ENCODE assay signal across 1 cellular context in the genomic region with DNA sequence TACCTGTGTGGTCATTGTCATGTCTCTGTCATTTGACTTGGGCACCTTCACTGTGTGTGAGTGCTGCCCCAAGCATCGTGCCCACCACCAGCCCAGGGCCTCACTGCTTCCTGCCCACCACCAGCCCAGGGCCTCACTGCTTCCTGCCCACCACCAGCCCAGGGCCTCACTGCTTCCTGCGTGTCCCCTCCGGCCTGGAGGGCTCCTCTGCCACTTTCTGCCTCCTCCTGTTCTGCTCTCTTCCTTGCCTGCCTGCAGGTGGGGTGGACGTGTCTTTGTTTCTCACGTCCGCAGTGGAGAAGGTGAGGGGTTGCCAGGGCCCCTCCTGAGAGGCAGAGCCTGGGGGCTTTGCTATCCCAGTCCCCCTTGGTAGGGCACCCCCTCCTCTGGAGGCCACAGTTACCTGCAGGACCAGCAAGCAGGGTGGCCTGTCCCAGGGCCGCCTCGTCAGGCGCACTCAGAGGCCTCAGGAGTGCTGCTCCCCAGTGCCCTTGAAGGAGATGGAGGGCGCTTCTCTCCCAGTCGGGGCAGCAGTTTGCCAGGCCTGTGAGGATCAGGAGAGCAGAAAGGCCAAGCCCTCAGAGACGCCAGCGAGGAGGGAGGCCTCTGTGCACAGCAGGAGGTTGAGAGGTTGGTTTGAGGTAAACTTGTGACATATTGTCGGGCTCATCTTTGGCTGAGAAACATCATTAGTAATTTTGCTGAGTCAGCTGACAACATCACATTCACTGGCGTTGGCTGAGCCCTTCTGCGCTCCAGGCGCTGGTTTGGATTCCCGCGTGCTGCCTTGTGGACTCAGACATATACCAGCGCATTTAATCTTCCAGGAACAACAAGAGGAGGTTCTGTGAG.
A peak's percentile ranks its signal among the peaks of the same experiment; 100 is the strongest.
TF ChIP-seq lines count a peak whose summit lies in the region.

No MANE protein-coding gene starts in this region.

TF ChIP-seq in IMR-90, 13 proteins besides CTCF, POLR2A, EP300 and RAD21 (continued from another document):
- no peak for TF ChIP-seq CEBPB (IDR thresholded peaks at IDR 0.05; ENCODE audit: low read depth, low read length)
- TF ChIP-seq CHD1 (IDR thresholded peaks at IDR 0.05; ENCODE audit: low read depth, low read length), result no peak
- no peak for TF ChIP-seq MAZ (IDR thresholded peaks at IDR 0.05; ENCODE audit: borderline replicate concordance, low read depth, low read length)
- TF ChIP-seq RFX5 (IDR thresholded peaks at IDR 0.05; ENCODE audit: low read depth, low read length), result no peak
- no peak for TF ChIP-seq FOS (IDR thresholded peaks at IDR 0.05; ENCODE audit: low read depth, low read length)
- no peak for TF ChIP-seq BHLHE40 (IDR thresholded peaks at IDR 0.05; ENCODE audit: low read depth, low read length)
- TF ChIP-seq, protein P1, sequence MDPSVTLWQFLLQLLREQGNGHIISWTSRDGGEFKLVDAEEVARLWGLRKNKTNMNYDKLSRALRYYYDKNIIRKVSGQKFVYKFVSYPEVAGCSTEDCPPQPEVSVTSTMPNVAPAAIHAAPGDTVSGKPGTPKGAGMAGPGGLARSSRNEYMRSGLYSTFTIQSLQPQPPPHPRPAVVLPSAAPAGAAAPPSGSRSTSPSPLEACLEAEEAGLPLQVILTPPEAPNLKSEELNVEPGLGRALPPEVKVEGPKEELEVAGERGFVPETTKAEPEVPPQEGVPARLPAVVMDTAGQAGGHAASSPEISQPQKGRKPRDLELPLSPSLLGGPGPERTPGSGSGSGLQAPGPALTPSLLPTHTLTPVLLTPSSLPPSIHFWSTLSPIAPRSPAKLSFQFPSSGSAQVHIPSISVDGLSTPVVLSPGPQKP (IDR thresholded peaks at IDR 0.05; ENCODE audit: borderline replicate concordance, low read depth, low read length), result no peak
- peak; percentile 70 for TF ChIP-seq NFE2L2 (IDR thresholded peaks at IDR 0.05; ENCODE audit: low read depth, low read length)
- no peak for TF ChIP-seq SMC3 (IDR thresholded peaks at IDR 0.05; ENCODE audit: low read depth, low read length)
TF ChIP-seq in IMR-90: peak in this region for 2.
